ENCODE assay signal across 9 cellular contexts in genomic region chr4:78058591-78059523, GRCh38. TPM values are rescaled to one million over a fixed set of nuclear protein-coding genes. Genes with fewer than 3 reads are reported as not detected.
DNase-seq lines count a peak whose midpoint lies in the region; ATAC-seq and TF ChIP-seq lines count a peak whose summit lies in the region.
"Had no signal": no experiment of that assay in that cellular context is flagged by ENCODE, and none has a peak within 500 bp of the region (broad histone marks: within the 10 kb centered on the region; RNA-seq: fewer than 3 reads in every experiment).

No MANE protein-coding gene starts in this region.

- H3K9me3 Mint-ChIP-seq in activated T-helper 17 cell treated with anti-CD3 and anti-CD28 coated beads, Interleukin-2, amount 50 U/mL, for 72 hours = no peaks in the 10 kb centered on the region
- H3K9me3 Mint-ChIP-seq: activated naive CD4-positive, alpha-beta T cell treated with anti-CD3 and anti-CD28 coated beads, Interleukin-2, amount 50 U/mL, for 72 hours had no signal

- no peak overlapping the region for H3K27ac ChIP-seq in ovary

- H3K4me1 ChIP-seq in ovary (ENCODE audit: insufficient read depth) = peaks cover 9% of the 10 kb centered on the region

- TF ChIP-seq EP300 in ovary (IDR thresholded peaks at IDR 0.05) = no peak

- peak overlapping the region; percentile 42 for H3K4me3 ChIP-seq in ovary

- WGBS in ovary, 3 donors = 0 to 2% (median 1%) methylated on average over 53 to 54 of the region's 54 CpGs

- H3K27me3 Mint-ChIP-seq in activated T-helper 17 cell treated with anti-CD3 and anti-CD28 coated beads, Interleukin-2, amount 50 U/mL, for 72 hours = peaks cover 66% of the 10 kb centered on the region

- H3K27ac Mint-ChIP-seq in activated T-helper 17 cell treated with anti-CD3 and anti-CD28 coated beads, Interleukin-2, amount 50 U/mL, for 72 hours = no peak overlapping the region
- H3K27ac Mint-ChIP-seq: activated naive CD4-positive, alpha-beta T cell treated with anti-CD3 and anti-CD28 coated beads, Interleukin-2, amount 50 U/mL, for 72 hours had no signal

- H3K4me3 Mint-ChIP-seq in activated T-helper 17 cell treated with anti-CD3 and anti-CD28 coated beads, Interleukin-2, amount 50 U/mL, for 72 hours = peak overlapping the region; percentile 74

- TF ChIP-seq CTCF in ovary (IDR thresholded peaks at IDR 0.05) = no peak

- peaks cover 25% of the 10 kb centered on the region for H3K4me1 Mint-ChIP-seq in activated T-helper 17 cell treated with anti-CD3 and anti-CD28 coated beads, Interleukin-2, amount 50 U/mL, for 72 hours

- intact Hi-C loops in Right ventricle myocardium superior (cut with DNase I) (no loop called here), ovary (cut with DNase I) (no loop called here)

- H3K36me3 ChIP-seq in ovary = no peaks in the 10 kb centered on the region

- no peaks in the 10 kb centered on the region for H3K27me3 ChIP-seq in ovary

- TF ChIP-seq POLR2A in ovary (IDR thresholded peaks at IDR 0.05) = no peak

- no peak for ATAC-seq in activated T-helper 17 cell treated with anti-CD3 and anti-CD28 coated beads, Interleukin-2, amount 50 U/mL, for 72 hours (replicated peaks)
- ATAC-seq in Right ventricle myocardium superior (ENCODE audit: poor library complexity) (peak; percentile 38), GM21423 (IDR thresholded peaks at IDR 0.05; ENCODE audit: unreplicated experiment) (no peak), GM19328 (IDR thresholded peaks at IDR 0.05; ENCODE audit: unreplicated experiment) (no peak)

- no peaks in the 10 kb centered on the region for H3K36me3 Mint-ChIP-seq in activated T-helper 17 cell treated with anti-CD3 and anti-CD28 coated beads, Interleukin-2, amount 50 U/mL, for 72 hours (ENCODE audit: low read depth)

- peak; percentile 3 for DNase-seq in NCI-H2107 (lab: John Stamatoyannopoulos, UW)
- no peak for DNase-seq in NCI-H2107 treated with DMSO at 0.1 percent for 48 hours (lab: John Stamatoyannopoulos, UW; ENCODE audit: unreplicated experiment)
- peak; percentile 15 for DNase-seq in NCI-H1105 treated with DMSO at 0.1 percent for 48 hours (lab: John Stamatoyannopoulos, UW)
- peak; percentile 50 for DNase-seq in Right ventricle myocardium superior
- DNase-seq in ovary = peak in 3 of 5 donors; percentile 19 to 49 (median 29)

- no peaks in the 10 kb centered on the region for H3K9me3 ChIP-seq in ovary

RNA-seq across cellular contexts. Expression of gene FRAS1, which starts 1.7 kb away (rescaled TPM):
- not detected for total RNA-seq in activated T-helper 17 cell treated with anti-CD3 and anti-CD28 coated beads, Interleukin-2, amount 50 U/mL, for 72 hours
- total RNA-seq in Right ventricle myocardium superior (2.5 TPM), ovary (1 to 10 TPM in 4 of 7 donors, under 1 TPM in 3; 0.63 to 5.3 (median 1.6) TPM)
- 1 to 10 TPM in 1 of 2 donors, under 1 TPM in 1; 0.16 to 1.4 TPM for polyA plus RNA-seq in ovary
